ENCODE assay signal across 23 cellular contexts in the genomic region with DNA sequence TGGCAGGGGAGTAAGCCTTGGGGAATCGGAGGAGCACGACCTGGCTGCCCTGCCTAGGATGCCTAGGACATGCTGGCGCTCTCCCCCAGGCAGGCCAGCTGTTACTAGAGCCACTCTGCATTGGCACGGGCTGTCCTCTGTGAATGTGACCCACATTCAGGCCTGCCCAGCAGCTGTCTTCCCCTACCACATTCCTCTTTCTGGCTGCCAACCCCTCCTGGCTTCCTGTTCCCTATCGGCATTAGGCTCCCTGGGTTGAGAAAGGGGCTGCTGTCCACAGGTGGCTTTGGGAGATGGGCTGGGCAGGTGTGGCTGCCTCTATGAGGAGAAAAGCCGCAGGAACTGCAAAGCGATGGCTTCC. TPM values are rescaled to one million over a fixed set of nuclear protein-coding genes. Genes with fewer than 3 reads are reported as not detected.
DNase-seq lines count a peak whose midpoint lies in the region; ATAC-seq, FAIRE-seq and TF ChIP-seq lines count a peak whose summit lies in the region.
"Had no signal": no experiment of that assay in that cellular context is flagged by ENCODE, and none has a peak within 500 bp of the region (broad histone marks: within the 10 kb centered on the region; RNA-seq: fewer than 3 reads in every experiment).

No MANE protein-coding gene starts in this region.

- H3K36me3 Mint-ChIP-seq in natural killer cell = no peaks in the 10 kb centered on the region
- H3K36me3 Mint-ChIP-seq: activated naive CD8-positive, alpha-beta T cell treated with anti-CD3 and anti-CD28 coated beads, Interleukin-2, amount 10 ng/mL, durations not matched to agents 7 days and 5 days had no signal

- H3K4me1 ChIP-seq in SJCRH30 = peaks cover 65% of the 10 kb centered on the region
- peaks cover 0 to 70% (median 42%) of the 10 kb centered on the region in 3 donors for H3K4me1 ChIP-seq in gastroesophageal sphincter
- peaks cover 3 to 13% of the 10 kb centered on the region in 2 donors for H3K4me1 ChIP-seq in kidney (ENCODE audit: control insufficient read depth in 1 of 2, insufficient read depth in 1 of 2, low read depth in 1 of 2, low read length in 2 of 2)
- H3K4me1 ChIP-seq in skeletal muscle tissue (ENCODE audit: control insufficient read depth in 3 of 3, insufficient read depth in 3 of 3, low read length in 3 of 3) = peaks cover 17 to 34% (median 24%) of the 10 kb centered on the region in 3 donors
- H3K4me1 ChIP-seq: right lobe of liver had no signal

- H3K9me3 ChIP-seq in SJCRH30 (replicated peaks) = no peaks in the 10 kb centered on the region
- no peaks in the 10 kb centered on the region for H3K9me3 ChIP-seq in gastroesophageal sphincter
- no peaks in the 10 kb centered on the region for H3K9me3 ChIP-seq in kidney (ENCODE audit: control insufficient read depth in 1 of 2, low read length in 2 of 2)
- H3K9me3 ChIP-seq in skeletal muscle tissue (ENCODE audit: control insufficient read depth in 3 of 3, low read length in 3 of 3) = no peaks in the 10 kb centered on the region
- H3K9me3 ChIP-seq: right lobe of liver had no signal

- H3K4me3 Mint-ChIP-seq in natural killer cell = no peak overlapping the region
- H3K4me3 Mint-ChIP-seq: activated naive CD8-positive, alpha-beta T cell treated with anti-CD3 and anti-CD28 coated beads, Interleukin-2, amount 10 ng/mL, durations not matched to agents 7 days and 5 days; activated T-helper 1 cell treated with anti-CD3 and anti-CD28 coated beads, Interleukin-12 subunit alpha, Interleukin-12 subunit beta, Interleukin-2, Interleukin-4 antibody, amounts not matched to agents 30 ng/mL and 10 ng/mL and 1 ng/mL, durations not matched to agents 14 hours and 24 hours and 36 hours; stimulated activated naive CD8-positive, alpha-beta T cell treated with anti-CD3 and anti-CD28 coated beads, Interleukin-15, Interleukin-2, amounts not matched to agents 100 ng/mL and 50 ng/mL, for 24 hours had no signal

- TF ChIP-seq CTCF in gastroesophageal sphincter (IDR thresholded peaks at IDR 0.05) (no peak), kidney (IDR thresholded peaks at IDR 0.05; ENCODE audit: borderline replicate concordance, extremely low read depth, insufficient read depth) (no peak), natural killer cell (IDR thresholded peaks at IDR 0.05) (no peak)

- H3K4me1 Mint-ChIP-seq in natural killer cell = no peaks in the 10 kb centered on the region

- H3K4me3 ChIP-seq in SJCRH30 (no peak overlapping the region), gastroesophageal sphincter (no peak overlapping the region), kidney (ENCODE audit: low read length in 2 of 2) (no peak overlapping the region), skeletal muscle tissue (ENCODE audit: low read length in 3 of 3) (no peak overlapping the region)
- H3K4me3 ChIP-seq: PC-9, right lobe of liver had no signal

- H3K9me3 Mint-ChIP-seq in natural killer cell = no peaks in the 10 kb centered on the region
- H3K9me3 Mint-ChIP-seq: activated naive CD8-positive, alpha-beta T cell treated with anti-CD3 and anti-CD28 coated beads, Interleukin-2, amount 10 ng/mL, durations not matched to agents 7 days and 5 days; activated T-helper 1 cell treated with anti-CD3 and anti-CD28 coated beads, Interleukin-12 subunit alpha, Interleukin-12 subunit beta, Interleukin-2, Interleukin-4 antibody, amounts not matched to agents 30 ng/mL and 10 ng/mL and 1 ng/mL, durations not matched to agents 14 hours and 24 hours and 36 hours; stimulated activated naive CD8-positive, alpha-beta T cell treated with anti-CD3 and anti-CD28 coated beads, Interleukin-15, Interleukin-2, amounts not matched to agents 100 ng/mL and 50 ng/mL, for 24 hours had no signal

- ATAC-seq in gastroesophageal sphincter (no peak), GM21381 (IDR thresholded peaks at IDR 0.05; ENCODE audit: unreplicated experiment) (no peak), natural killer cell (no peak)
- ATAC-seq: activated CD4-positive, CD25-positive, alpha-beta regulatory T cell treated with anti-CD3 and anti-CD28 coated beads, Interleukin-2, amount 50 U/mL, for 24 hours had no signal

- DNase-seq in SJCRH30 = peak; percentile 87 to 90
- no peak for DNase-seq in kidney
- no peak for DNase-seq in natural killer cell
- no peak for DNase-seq in HUDEP-2 (lab: John Stamatoyannopoulos, UW; ENCODE audit: unreplicated experiment in 76 of 76)
- DNase-seq: activated naive CD8-positive, alpha-beta T cell treated with anti-CD3 and anti-CD28 coated beads, Interleukin-2, amount 10 ng/mL, durations not matched to agents 7 days and 5 days; AML-193; Calu3; erythroblast; mesenchymal stem cell; NCI-H2171; PC-9; right lobe of liver; stimulated activated CD4-positive, alpha-beta T cell treated with anti-CD3 and anti-CD28 coated beads, Interleukin-1b, Interleukin-23, amount 100 ng/mL, for 48 hours; T-helper 9 cell had no signal

- WGBS in gastroesophageal sphincter (ENCODE audit: low coverage in 1 of 2), 2 donors = 80 to 83% methylated on average over 1 to 2 of the region's 7 CpGs

- H3K27ac ChIP-seq in SJCRH30 (peak overlapping the region; percentile 70), gastroesophageal sphincter (peak overlapping the region in 3 of 4 donors; percentile 11 to 57 (median 12)), kidney (ENCODE audit: low read depth in 2 of 2, low read length in 2 of 2) (peak overlapping the region; percentile 9 to 29), skeletal muscle tissue (ENCODE audit: low read depth, low read length) (peak overlapping the region; percentile 28)
- H3K27ac ChIP-seq: PC-9, right lobe of liver had no signal

- H3K9ac ChIP-seq in kidney (ENCODE audit: low read length in 2 of 2) (no peak overlapping the region), skeletal muscle tissue (ENCODE audit: low read depth in 1 of 3, low read length in 3 of 3) (peak overlapping the region in 1 of 3 donors; percentile 9)

- H3K27ac Mint-ChIP-seq in natural killer cell = no peak overlapping the region
- H3K27ac Mint-ChIP-seq: activated naive CD8-positive, alpha-beta T cell treated with anti-CD3 and anti-CD28 coated beads, Interleukin-2, amount 10 ng/mL, durations not matched to agents 7 days and 5 days; activated T-helper 1 cell treated with anti-CD3 and anti-CD28 coated beads, Interleukin-12 subunit alpha, Interleukin-12 subunit beta, Interleukin-2, Interleukin-4 antibody, amounts not matched to agents 30 ng/mL and 10 ng/mL and 1 ng/mL, durations not matched to agents 14 hours and 24 hours and 36 hours; stimulated activated naive CD8-positive, alpha-beta T cell treated with anti-CD3 and anti-CD28 coated beads, Interleukin-15, Interleukin-2, amounts not matched to agents 100 ng/mL and 50 ng/mL, for 24 hours had no signal

- peaks cover 2 to 13% of the 10 kb centered on the region in 2 donors for H3K27me3 Mint-ChIP-seq in natural killer cell (ENCODE audit: low read depth in 2 of 2)

- intact Hi-C loops in kidney (cut with DNase I) = no loop called here
- intact Hi-C loops in natural killer cell (cut with micrococcal nuclease) = no loop called here

- no peak for TF ChIP-seq POLR2A in gastroesophageal sphincter (IDR thresholded peaks at IDR 0.05)

- FAIRE-seq in kidney (lab: Jason Lieb, UNC) = no peak
- FAIRE-seq: bronchial epithelial cell, islet of Langerhans had no signal

- TF ChIP-seq EP300 in gastroesophageal sphincter (IDR thresholded peaks at IDR 0.05) = no peak

- H3K27me3 ChIP-seq in SJCRH30 (no peaks in the 10 kb centered on the region), gastroesophageal sphincter (no peaks in the 10 kb centered on the region), skeletal muscle tissue (ENCODE audit: control insufficient read depth in 3 of 3, insufficient read depth in 3 of 3, low read length in 3 of 3) (no peaks in the 10 kb centered on the region)
- H3K27me3 ChIP-seq: right lobe of liver had no signal

- H3K36me3 ChIP-seq in SJCRH30 (peaks cover 7% of the 10 kb centered on the region; the same call in 1 of the 2 replicates), gastroesophageal sphincter (no peaks in the 10 kb centered on the region), kidney (ENCODE audit: control insufficient read depth in 1 of 2, insufficient read depth in 2 of 2, low read length in 2 of 2) (no peaks in the 10 kb centered on the region), skeletal muscle tissue (ENCODE audit: control insufficient read depth in 3 of 3, insufficient read depth in 3 of 3, low read length in 3 of 3) (no peaks in the 10 kb centered on the region)
- H3K36me3 ChIP-seq: right lobe of liver had no signal

RNA-seq across cellular contexts. Expression of gene NFASC, which starts 2.3 kb away (rescaled TPM):
- total RNA-seq in SJCRH30 (2014; rRNA removed; shearing (Covaris generic)) = 58.7 and 72.0 TPM in 2 replicates
- total RNA-seq in gastroesophageal sphincter (100 to 1,000 TPM in 1 of 4 donors, 10 to 100 TPM in 3; 39.0 to 121 (median 54.5) TPM), kidney (29.9 TPM), skeletal muscle tissue (1.6 TPM), natural killer cell (under 1 TPM in 2 of 3 donors, not detected in 1; 0.09 to 0.27 TPM)
- polyA plus RNA-seq in kidney (ENCODE audit: insufficient read depth, low read depth, low replicate concordance) = 23.2 TPM
- total RNA-seq: Calu3, G401, PC-9 had no signal

Comparison
In these comparisons a context has a peak if more than half of its experiments do, and no peak if none do; other contexts are left out.
1. DNase-seq: peak in SJCRH30 (2 of 2); none in kidney (single experiment), natural killer cell (single experiment) and HUDEP-2 (0 of 76).
2. H3K27ac ChIP-seq: peak in every context shown above with its lines; median percentile 70 in SJCRH30; 28 in skeletal muscle tissue; 19 in kidney; 12 in gastroesophageal sphincter.
3. RNA of gene NFASC, which starts 2.3 kb away (total RNA-seq): 58.7 to 72.0 TPM in SJCRH30, 39.0 to 121 TPM in gastroesophageal sphincter and 29.9 TPM in kidney (single experiment); 1.6 TPM in skeletal muscle tissue (single experiment) and 0.09 to 0.27 TPM in natural killer cell; every median in the first group is over 10 times any median in the second.